1 cellular context compared by ENCODE assay signal in genomic region chr18:12254137-12254819, GRCh38.
TF ChIP-seq lines count a peak whose summit lies in the region.

CIDEA (plus strand) TSS chr18:12254361; CDS start chr18:12254384, 23 bp downstream.

TF ChIP-seq in H1, 55 proteins besides CTCF, POLR2A, EP300 and RAD21 (continued from another document):
- TF ChIP-seq TAF7 (optimal IDR thresholded peaks at IDR 0.05; ENCODE audit: borderline replicate concordance, low read depth, low read length): no peak
- no peak for TF ChIP-seq RFX5 (IDR thresholded peaks at IDR 0.05; ENCODE audit: borderline replicate concordance, low read depth, low read length)
- TF ChIP-seq KDM4A (IDR thresholded peaks at IDR 0.05; ENCODE audit: low read depth, low read length, severe bottlenecking): peak; percentile 67
- no peak for TF ChIP-seq CEBPB (IDR thresholded peaks at IDR 0.05; ENCODE audit: low read depth, low read length)
- TF ChIP-seq FOSL1 (IDR thresholded peaks at IDR 0.05; ENCODE audit: insufficient read depth, low read depth, low read length): no peak
- peak; percentile 50 for TF ChIP-seq CHD7 (IDR thresholded peaks at IDR 0.05; ENCODE audit: insufficient replicate concordance, low read length)
- no peak for TF ChIP-seq TAF1 (IDR thresholded peaks at IDR 0.05; ENCODE audit: low read depth, low read length)
